In genomic region chr6:34602318-34603111, GRCh38 we compare ENCODE assay signal across 1 cellular context.
TF ChIP-seq lines count a peak whose summit lies in the region.

No MANE protein-coding gene starts in this region.

TF ChIP-seq in HepG2, 621 proteins besides CTCF, POLR2A, EP300 and RAD21 (continued from another document and continues in another):
- no peak for TF ChIP-seq ZFP91 (CRISPR knock-in tag; IDR thresholded peaks at IDR 0.05; ENCODE audit: borderline replicate concordance)
- TF ChIP-seq SUZ12 (IDR thresholded peaks at IDR 0.05; ENCODE audit: low read depth, low read length), result no peak
- TF ChIP-seq NFKBIZ (CRISPR knock-in tag; IDR thresholded peaks at IDR 0.05), result 0 out of 2 replicates have a peak, but pooled peaks have one; percentile 22
- no peak for TF ChIP-seq GFI1 (CRISPR knock-in tag; IDR thresholded peaks at IDR 0.05; ENCODE audit: borderline replicate concordance)
- TF ChIP-seq ZZZ3 (CRISPR knock-in tag; IDR thresholded peaks at IDR 0.05; ENCODE audit: borderline replicate concordance), result no peak
- TF ChIP-seq SOX5 (CRISPR knock-in tag; IDR thresholded peaks at IDR 0.05; ENCODE audit: borderline replicate concordance), result peak; percentile 39; the same call in 1 of the 2 replicates
- no peak for TF ChIP-seq RAD51 (IDR thresholded peaks at IDR 0.05; ENCODE audit: borderline replicate concordance)
- no peak for TF ChIP-seq ISX (CRISPR knock-in tag; conservative IDR thresholded peaks at IDR 0.05)
- TF ChIP-seq KAT7 (CRISPR knock-in tag; IDR thresholded peaks at IDR 0.05; ENCODE audit: borderline replicate concordance), result no peak
- no peak for TF ChIP-seq ZNF354B (CRISPR knock-in tag; IDR thresholded peaks at IDR 0.05)
- no peak for TF ChIP-seq JDP2 (CRISPR knock-in tag; IDR thresholded peaks at IDR 0.05; ENCODE audit: borderline replicate concordance)
- no peak for TF ChIP-seq IKZF5 (CRISPR knock-in tag; IDR thresholded peaks at IDR 0.05)
- TF ChIP-seq TFAP4 (IDR thresholded peaks at IDR 0.05; ENCODE audit: borderline replicate concordance, low read depth), result peak; percentile 71; the same call in 1 of the 2 replicates
- peak; percentile 60; the same call in 1 of the 2 replicates for TF ChIP-seq ARNT2 (CRISPR knock-in tag; IDR thresholded peaks at IDR 0.05; ENCODE audit: low read depth)
- no peak for TF ChIP-seq ZNF776 (CRISPR knock-in tag; IDR thresholded peaks at IDR 0.05)
- TF ChIP-seq ZNF740 (CRISPR knock-in tag; IDR thresholded peaks at IDR 0.05), result no peak
- TF ChIP-seq ZNF264 (CRISPR knock-in tag; IDR thresholded peaks at IDR 0.05), result no peak
- TF ChIP-seq SRY (CRISPR knock-in tag; IDR thresholded peaks at IDR 0.05), result 0 out of 2 replicates have a peak, but pooled peaks have one; percentile 1
- peak; percentile 58 for TF ChIP-seq PAXIP1 (CRISPR knock-in tag; conservative IDR thresholded peaks at IDR 0.05)
- TF ChIP-seq ZNF607 (CRISPR knock-in tag; IDR thresholded peaks at IDR 0.05; ENCODE audit: borderline replicate concordance), result no peak
- TF ChIP-seq NFE2L1 (CRISPR knock-in tag; IDR thresholded peaks at IDR 0.05; ENCODE audit: borderline replicate concordance), result no peak
- no peak for TF ChIP-seq ZNF180 (CRISPR knock-in tag; IDR thresholded peaks at IDR 0.05; ENCODE audit: borderline replicate concordance, low read depth)
- TF ChIP-seq ZNF558 (CRISPR knock-in tag; IDR thresholded peaks at IDR 0.05; ENCODE audit: borderline replicate concordance), result no peak
- TF ChIP-seq POGK (CRISPR knock-in tag; conservative IDR thresholded peaks at IDR 0.05), result no peak
- TF ChIP-seq REST (IDR thresholded peaks at IDR 0.05; ENCODE audit: borderline replicate concordance in 1 of 2, low read depth in 1 of 2, low read length in 2 of 2), result no peak
- TF ChIP-seq NFYB (CRISPR knock-in tag; IDR thresholded peaks at IDR 0.05), result no peak
- no peak for TF ChIP-seq ZNF572 (CRISPR knock-in tag; IDR thresholded peaks at IDR 0.05)
- TF ChIP-seq ZNF451 (CRISPR knock-in tag; IDR thresholded peaks at IDR 0.05), result no peak
- no peak for TF ChIP-seq ZBTB43 (CRISPR knock-in tag; conservative IDR thresholded peaks at IDR 0.05)
- 0 out of 2 replicates have a peak, but pooled peaks have one; percentile 32 for TF ChIP-seq HIVEP1 (CRISPR knock-in tag; IDR thresholded peaks at IDR 0.05)
- no peak for TF ChIP-seq ZSCAN21 (CRISPR knock-in tag; IDR thresholded peaks at IDR 0.05; ENCODE audit: borderline replicate concordance)
- TF ChIP-seq KLF6 (CRISPR knock-in tag; IDR thresholded peaks at IDR 0.05), result no peak
- TF ChIP-seq ZNF580 (CRISPR knock-in tag; IDR thresholded peaks at IDR 0.05; ENCODE audit: borderline replicate concordance, low read depth), result no peak
- TF ChIP-seq FOXC1 (CRISPR knock-in tag; IDR thresholded peaks at IDR 0.05; ENCODE audit: borderline replicate concordance), result no peak; the same call in 1 of the 2 replicates
- TF ChIP-seq SYNCRIP (IDR thresholded peaks at IDR 0.05; ENCODE audit: insufficient read depth, low read depth, low read length), result no peak
- TF ChIP-seq CCDC6 (CRISPR knock-in tag; IDR thresholded peaks at IDR 0.05), result 0 out of 2 replicates have a peak, but pooled peaks have one; percentile 25
- peak; percentile 81 for TF ChIP-seq ATF3 (CRISPR knock-in tag; IDR thresholded peaks at IDR 0.05)
- no peak for TF ChIP-seq RFX3 (CRISPR knock-in tag; IDR thresholded peaks at IDR 0.05)
- TF ChIP-seq ZBTB4 (CRISPR knock-in tag; IDR thresholded peaks at IDR 0.05; ENCODE audit: borderline replicate concordance), result no peak
- 0 out of 2 replicates have a peak, but pooled peaks have one; percentile 24 for TF ChIP-seq MTERF4 (CRISPR knock-in tag; IDR thresholded peaks at IDR 0.05)
- no peak for TF ChIP-seq THYN1 (CRISPR knock-in tag; IDR thresholded peaks at IDR 0.05; ENCODE audit: borderline replicate concordance, low read depth)
